ENCODE assay signal across 1 cellular context in genomic region chr5:149628221-149628620, GRCh38.
TF ChIP-seq lines count a peak whose summit lies in the region.

No MANE protein-coding gene starts in this region.

TF ChIP-seq in K562, 482 proteins besides CTCF, POLR2A, EP300 and RAD21:
- peak; percentile 10; the same call in 1 of the 2 replicates for TF ChIP-seq SPI1 (IDR thresholded peaks at IDR 0.05; ENCODE audit: borderline replicate concordance, low read depth, low read length)
- no peak for TF ChIP-seq MAFK (IDR thresholded peaks at IDR 0.05; ENCODE audit: low read length)
